6 cellular contexts compared by ENCODE assay signal in genomic region chr1:87034351-87034750, GRCh38.
"Had no signal": no experiment of that assay in that cellular context is flagged by ENCODE, and none has a peak within 500 bp of the region (broad histone marks: within the 10 kb centered on the region; RNA-seq: fewer than 3 reads in every experiment).

No MANE protein-coding gene starts in this region.

- FAIRE-seq: GM12878, GM12891, GM12892, GM18507 had no signal

- DNase-seq: GDM1, GF-D8 had no signal

- ATAC-seq: GM12878 had no signal

- H3K4me3 ChIP-seq: GM12878 had no signal
